ENCODE assay signal across 16 cellular contexts in the genomic region with DNA sequence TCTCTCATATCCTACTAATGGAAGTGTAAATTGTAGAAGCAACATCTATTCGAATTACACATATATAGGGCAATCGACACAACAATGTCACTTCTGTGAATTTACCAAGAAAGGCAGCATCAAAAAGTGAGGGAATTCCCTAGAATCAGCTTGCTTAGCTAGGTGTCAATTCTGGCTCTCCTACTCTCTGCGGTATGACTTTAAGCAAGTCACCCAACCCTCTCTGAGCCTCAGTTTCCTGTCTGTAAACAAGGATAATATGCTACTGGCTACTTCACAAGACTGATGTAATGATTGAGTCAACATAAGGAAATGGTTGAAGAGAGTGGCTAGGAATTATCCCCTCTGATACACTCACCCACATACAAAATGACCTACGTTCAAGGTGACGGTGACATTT. TPM values are rescaled to one million over a fixed set of nuclear protein-coding genes. Genes with fewer than 3 reads are reported as not detected.
DNase-seq lines count a peak whose midpoint lies in the region; ATAC-seq and TF ChIP-seq lines count a peak whose summit lies in the region.
"Had no signal": no experiment of that assay in that cellular context is flagged by ENCODE, and none has a peak within 500 bp of the region (broad histone marks: within the 10 kb centered on the region; RNA-seq: fewer than 3 reads in every experiment).

No MANE protein-coding gene starts in this region.

- DNase-seq in T-helper 2 cell treated with Interferon-gamma antibody and Interleukin-4, amounts not matched to agents 5 μg/mL and 100 μg/mL, for 36 hours (ENCODE audit: low spot score), result no peak
- no peak for DNase-seq in T-helper 2 cell
- DNase-seq in Karpas-422, result no peak
- peak; percentile 31 for DNase-seq in activated CD8-positive, alpha-beta T cell treated with anti-CD3 and anti-CD28 coated beads for 36 hours
- no peak for DNase-seq in naive B cell
- no peak for DNase-seq in GM03348 (ENCODE audit: low spot score)
- no peak for DNase-seq in NCI-H226
- DNase-seq: activated CD4-positive, alpha-beta T cell treated with anti-CD3 and anti-CD28 coated beads, Interleukin-2, amount 50 U/mL, for 1 hour; activated gamma-delta T cell treated with Interleukin-2 at 50 U/mL for 16 hours; CD4-positive, alpha-beta T cell; NCI-H1105; NCI-H2171 treated with DMSO at 0.1 percent for 48 hours; stimulated activated CD4-positive, alpha-beta T cell treated with anti-CD3 and anti-CD28 coated beads, Interleukin-4, amount 100 ng/mL, for 1 hour; transverse colon had no signal

- H3K27ac ChIP-seq in Karpas-422 (ENCODE audit: low read length), result peak overlapping the region; percentile 96
- H3K27ac ChIP-seq: hepatocyte, transverse colon had no signal

- peak overlapping the region; percentile 56 for H3K9ac ChIP-seq in Karpas-422 (ENCODE audit: low read length)

- TF ChIP-seq CTCF in activated CD8-positive, alpha-beta T cell treated with anti-CD3 and anti-CD28 coated beads for 36 hours (IDR thresholded peaks at IDR 0.05), result no peak

- H3K36me3 Mint-ChIP-seq in T-helper 2 cell treated with Interferon-gamma antibody and Interleukin-4, amounts not matched to agents 5 μg/mL and 100 μg/mL, for 36 hours (ENCODE audit: low read depth), result peaks cover 6% of the 10 kb centered on the region
- H3K36me3 Mint-ChIP-seq in activated CD8-positive, alpha-beta T cell treated with anti-CD3 and anti-CD28 coated beads for 36 hours (ENCODE audit: low read depth), result peaks cover 26% of the 10 kb centered on the region
- peaks cover 0 to 11% of the 10 kb centered on the region in 2 donors for H3K36me3 Mint-ChIP-seq in naive B cell

- H3K4me1 ChIP-seq in Karpas-422 (ENCODE audit: low read length), result peaks cover 87% of the 10 kb centered on the region

- no peaks in the 10 kb centered on the region for H3K9me3 ChIP-seq in Karpas-422 (ENCODE audit: low read length)
- H3K9me3 ChIP-seq: transverse colon had no signal

- H3K36me3 ChIP-seq in Karpas-422 (ENCODE audit: insufficient read depth, low read length), result peaks cover 6% of the 10 kb centered on the region; the same call in 1 of the 2 replicates
- H3K36me3 ChIP-seq: transverse colon had no signal

- no peaks in the 10 kb centered on the region for H3K27me3 Mint-ChIP-seq in T-helper 2 cell treated with Interferon-gamma antibody and Interleukin-4, amounts not matched to agents 5 μg/mL and 100 μg/mL, for 36 hours (ENCODE audit: low read depth)
- H3K27me3 Mint-ChIP-seq in activated CD8-positive, alpha-beta T cell treated with anti-CD3 and anti-CD28 coated beads for 36 hours, result no peaks in the 10 kb centered on the region
- no peaks in the 10 kb centered on the region for H3K27me3 Mint-ChIP-seq in naive B cell
- H3K27me3 Mint-ChIP-seq: CD4-positive, alpha-beta T cell had no signal

- H3K4me3 Mint-ChIP-seq in T-helper 2 cell treated with Interferon-gamma antibody and Interleukin-4, amounts not matched to agents 5 μg/mL and 100 μg/mL, for 36 hours, result peak overlapping the region; percentile 47
- H3K4me3 Mint-ChIP-seq in activated CD8-positive, alpha-beta T cell treated with anti-CD3 and anti-CD28 coated beads for 36 hours, result peak overlapping the region; percentile 30
- H3K4me3 Mint-ChIP-seq in naive B cell, result peak overlapping the region in 7 of 8 donors; percentile 7 to 69 (median 39)
- H3K4me3 Mint-ChIP-seq: CD4-positive, alpha-beta T cell had no signal

- H3K4me2 ChIP-seq in Karpas-422 (ENCODE audit: low read depth, low read length, poor library complexity, severe bottlenecking), result peak overlapping the region; percentile 79
- H3K4me2 ChIP-seq: hepatocyte had no signal

- H3K4me1 Mint-ChIP-seq in T-helper 2 cell treated with Interferon-gamma antibody and Interleukin-4, amounts not matched to agents 5 μg/mL and 100 μg/mL, for 36 hours (ENCODE audit: low read depth), result peaks cover 55% of the 10 kb centered on the region
- peaks cover 81% of the 10 kb centered on the region for H3K4me1 Mint-ChIP-seq in activated CD8-positive, alpha-beta T cell treated with anti-CD3 and anti-CD28 coated beads for 36 hours (ENCODE audit: low read depth)
- H3K4me1 Mint-ChIP-seq in naive B cell, result peaks cover 70 to 85% (median 83%) of the 10 kb centered on the region in 3 donors

- CTCF ChIA-PET in activated CD8-positive, alpha-beta T cell treated with anti-CD3 and anti-CD28 coated beads for 36 hours (lab: Charles Lee), result interaction anchor here (1.1 to 2.4 kb wide), 2 partner anchors 18 to 21 kb away, joined by 3 to 15 read pairs; a partner anchor contains a TSS

- H3K9me2 ChIP-seq in Karpas-422 (replicated peaks; ENCODE audit: insufficient read depth, low read length), result no peaks in the 10 kb centered on the region

- H3K9me3 Mint-ChIP-seq in T-helper 2 cell treated with Interferon-gamma antibody and Interleukin-4, amounts not matched to agents 5 μg/mL and 100 μg/mL, for 36 hours, result no peaks in the 10 kb centered on the region
- no peaks in the 10 kb centered on the region for H3K9me3 Mint-ChIP-seq in activated CD8-positive, alpha-beta T cell treated with anti-CD3 and anti-CD28 coated beads for 36 hours
- H3K9me3 Mint-ChIP-seq in naive B cell, result peaks cover 0 to 4% (median 0%) of the 10 kb centered on the region in 7 donors
- H3K9me3 Mint-ChIP-seq: CD4-positive, alpha-beta T cell had no signal

- peak overlapping the region; percentile 29 for H3K27ac Mint-ChIP-seq in T-helper 2 cell treated with Interferon-gamma antibody and Interleukin-4, amounts not matched to agents 5 μg/mL and 100 μg/mL, for 36 hours
- H3K27ac Mint-ChIP-seq in activated CD8-positive, alpha-beta T cell treated with anti-CD3 and anti-CD28 coated beads for 36 hours, result peak overlapping the region; percentile 89
- peak overlapping the region in 3 of 6 donors; percentile 7 to 75 (median 18) for H3K27ac Mint-ChIP-seq in naive B cell

- no peak overlapping the region for H2AFZ ChIP-seq in Karpas-422 (ENCODE audit: low read length)
- H2AFZ ChIP-seq: hepatocyte had no signal

- ATAC-seq in activated CD8-positive, alpha-beta T cell treated with anti-CD3 and anti-CD28 coated beads for 36 hours, result peak; percentile 85
- ATAC-seq in naive B cell (ENCODE audit: low read depth in 2 of 2) (no peak), HG02642 (IDR thresholded peaks at IDR 0.05; ENCODE audit: poor library complexity, unreplicated experiment) (no peak)

- intact Hi-C loops in activated CD8-positive, alpha-beta T cell treated with anti-CD3 and anti-CD28 coated beads for 36 hours (cut with micrococcal nuclease), result no loop called here

- no peaks in the 10 kb centered on the region for H3K27me3 ChIP-seq in Karpas-422 (ENCODE audit: low read length)
- H3K27me3 ChIP-seq: hepatocyte, transverse colon had no signal

- H3K79me2 ChIP-seq in Karpas-422 (ENCODE audit: low read length), result peaks cover 91% of the 10 kb centered on the region

- POLR2A ChIA-PET in activated CD8-positive, alpha-beta T cell treated with anti-CD3 and anti-CD28 coated beads for 36 hours (lab: Charles Lee), result interaction anchor here (0.6 to 2.5 kb wide), 2 partner anchors 15 to 18 kb away, joined by 4 to 12 read pairs; no protein-coding TSS in a partner anchor

- peaks cover 5% of the 10 kb centered on the region; the same call in 1 of the 2 replicates for H4K20me1 ChIP-seq in Karpas-422 (ENCODE audit: insufficient read depth, low read depth, low read length)

- H3K4me3 ChIP-seq in Karpas-422 (ENCODE audit: low read length), result peak overlapping the region; percentile 50
- H3K4me3 ChIP-seq: hepatocyte, transverse colon had no signal

RNA-seq across cellular contexts. Expression of a gene that starts 19.4 kb away (rescaled TPM):
- 25.7 and 50.9 TPM in 2 replicates for total RNA-seq in Karpas-422 (2014; rRNA removed; shearing (Covaris generic); ENCODE audit: low replicate concordance)
- 10 to 100 TPM; 34.8 to 35.8 TPM for total RNA-seq in activated CD8-positive, alpha-beta T cell treated with anti-CD3 and anti-CD28 coated beads for 36 hours
- 10 to 100 TPM in 4 of 6 donors, 1 to 10 TPM in 2; 7.8 to 20.9 (median 11.7) TPM for polyA plus RNA-seq in naive B cell (ENCODE audit: low read depth in 6 of 6)
